Comparison of ENCODE assay signal across 8 cellular contexts in genomic region chr12:52033506-52034258, GRCh38. TPM values are rescaled to one million over a fixed set of nuclear protein-coding genes. Genes with fewer than 3 reads are reported as not detected.
DNase-seq lines count a peak whose midpoint lies in the region; ATAC-seq, FAIRE-seq and TF ChIP-seq lines count a peak whose summit lies in the region.

No MANE protein-coding gene starts in this region.

- ATAC-seq in GM19397 (IDR thresholded peaks at IDR 0.05; ENCODE audit: unreplicated experiment): no peak
- ATAC-seq in GM21825 (IDR thresholded peaks at IDR 0.05; ENCODE audit: unreplicated experiment): no peak

- H3K4me3 ChIP-seq in BLaER1 treated with 17β-estradiol and CSF1 and Interleukin-3, amounts not matched to agents 10 nM and 100 nM: peak overlapping the region; percentile 26 to 63 (median 49); a peak in 18 of 20 replicates
- H3K4me3 ChIP-seq in OCI-LY7 (ENCODE audit: low read depth, low read length, poor library complexity, severe bottlenecking) (peak overlapping the region; percentile 62), endothelial cell of umbilical vein (replicated peaks in 1 of 3; ENCODE audit: insufficient read depth in 1 of 3, low read depth in 1 of 3, low read length in 3 of 3) (peak overlapping the region in 1 of 3 experiments; percentile 14), neutrophil (ENCODE audit: low read depth in 1 of 2, low read length in 1 of 2) (peak overlapping the region; percentile 55 to 68)

- H3K79me2 ChIP-seq in OCI-LY7 (ENCODE audit: insufficient read depth, low read depth, low read length): peaks cover 11% of the 10 kb centered on the region; the same call in 1 of the 2 replicates
- H3K79me2 ChIP-seq in endothelial cell of umbilical vein (ENCODE audit: control insufficient read depth, insufficient read depth, low read length): no peaks in the 10 kb centered on the region

- peak overlapping the region; percentile 81 for H2AFZ ChIP-seq in OCI-LY7 (ENCODE audit: low read length)
- no peak overlapping the region for H2AFZ ChIP-seq in endothelial cell of umbilical vein (ENCODE audit: low read depth, low read length)

- no peaks in the 10 kb centered on the region for H3K9me3 ChIP-seq in BLaER1 treated with 17β-estradiol and CSF1 and Interleukin-3, amounts not matched to agents 10 nM and 100 nM (replicated peaks in 1 of 11)
- no peaks in the 10 kb centered on the region for H3K9me3 ChIP-seq in OCI-LY7 (ENCODE audit: low read length)
- H3K9me3 ChIP-seq in endothelial cell of umbilical vein (replicated peaks; ENCODE audit: control insufficient read depth, insufficient read depth, low read length): no peaks in the 10 kb centered on the region
- no peaks in the 10 kb centered on the region for H3K9me3 ChIP-seq in neutrophil

- H3K9me2 ChIP-seq in OCI-LY7 (ENCODE audit: insufficient read depth, low read length): no peaks in the 10 kb centered on the region

- no peaks in the 10 kb centered on the region for H3K9me1 ChIP-seq in endothelial cell of umbilical vein (replicated peaks; ENCODE audit: control insufficient read depth, extremely low read depth, insufficient read depth, low read length)

- peaks cover 36 to 93% (median 85%) of the 10 kb centered on the region in 10 experiments for H3K4me1 ChIP-seq in BLaER1 treated with 17β-estradiol and CSF1 and Interleukin-3, amounts not matched to agents 10 nM and 100 nM
- H3K4me1 ChIP-seq in OCI-LY7 (ENCODE audit: insufficient read depth, low read length, poor library complexity, severe bottlenecking): peaks cover 51% of the 10 kb centered on the region
- peaks cover 26% of the 10 kb centered on the region for H3K4me1 ChIP-seq in endothelial cell of umbilical vein (ENCODE audit: control insufficient read depth, extremely low read depth, insufficient read depth, low read length)
- peaks cover 22 to 25% of the 10 kb centered on the region in 2 experiments for H3K4me1 ChIP-seq in neutrophil (ENCODE audit: control insufficient read depth in 1 of 2, insufficient read depth in 1 of 2, low read depth in 1 of 2, low read length in 1 of 2)

- DNase-seq in OCI-LY7 (ENCODE audit: low spot score) (peak; percentile 18), endothelial cell of umbilical vein (ENCODE audit: low read depth, low spot score) (no peak), SKM-1 treated with dmso at 0.1 percent for 144 hours (lab: John Stamatoyannopoulos, UW; ENCODE audit: unreplicated experiment) (no peak), OCI-M2 (lab: John Stamatoyannopoulos, UW; ENCODE audit: unreplicated experiment) (no peak)

- BruUV-seq in OCI-LY7 (replicated peaks; lab: Mats Ljungman, UMichigan): no TSS peak
- TSS peak; percentile 98 for BruUV-seq in endothelial cell of umbilical vein (replicated peaks; lab: Mats Ljungman, UMichigan)

- H3K27me3 ChIP-seq in BLaER1 treated with 17β-estradiol and CSF1 and Interleukin-3, amounts not matched to agents 10 nM and 100 nM: peaks cover 0 to 8% (median 0%) of the 10 kb centered on the region in 11 experiments; a peak in 2 of 22 replicates
- H3K27me3 ChIP-seq in endothelial cell of umbilical vein (ENCODE audit: control insufficient read depth in 2 of 2, insufficient read depth in 2 of 2, low read length in 2 of 2): no peaks in the 10 kb centered on the region
- peaks cover 79% of the 10 kb centered on the region for H3K27me3 ChIP-seq in neutrophil

- dilution Hi-C loops in endothelial cell of umbilical vein (cut with MboI; ENCODE audit: extremely low pct_ligation_motif_present, low sequenced_read_pairs): no loop called here

- H3K9ac ChIP-seq in BLaER1 treated with 17β-estradiol and CSF1 and Interleukin-3, amounts not matched to agents 10 nM and 100 nM: peak overlapping the region; percentile 55 to 83 (median 75); a peak in 21 of 22 replicates
- H3K9ac ChIP-seq in endothelial cell of umbilical vein (replicated peaks; ENCODE audit: extremely low read depth, insufficient read depth, low read length): peak overlapping the region; percentile 78

- CTCF ChIA-PET in OCI-LY7 (lab: Charles Lee; ENCODE audit: unreplicated experiment): interaction anchor here (0.6 kb wide), 1 partner anchor 26 kb away, joined by 9 read pairs; no protein-coding TSS in a partner anchor
- CTCF ChIA-PET in endothelial cell of umbilical vein (lab: Charles Lee): interaction anchor here (0.8 to 6.7 kb wide), 9 partner anchors 8 to 837 kb away, joined by 3 to 68 read pairs (median 7); partner anchors contain the start of genes ATG101 and NR4A1

- peak overlapping the region; percentile 68 to 90 (median 83) for H3K27ac ChIP-seq in BLaER1 treated with 17β-estradiol and CSF1 and Interleukin-3, amounts not matched to agents 10 nM and 100 nM
- peak overlapping the region; percentile 54 for H3K27ac ChIP-seq in OCI-LY7 (ENCODE audit: low read depth, low read length, poor library complexity, severe bottlenecking)
- peak overlapping the region; percentile 74 for H3K27ac ChIP-seq in endothelial cell of umbilical vein (ENCODE audit: insufficient read depth, low read depth, low read length)
- no peak overlapping the region for H3K27ac ChIP-seq in neutrophil

- H3K4me2 ChIP-seq in BLaER1 treated with 17β-estradiol and CSF1 and Interleukin-3, amounts not matched to agents 10 nM and 100 nM: peak overlapping the region; percentile 85 to 100 (median 99)
- peak overlapping the region; percentile 87 for H3K4me2 ChIP-seq in OCI-LY7 (ENCODE audit: low read length)
- H3K4me2 ChIP-seq in endothelial cell of umbilical vein (ENCODE audit: insufficient read depth, low read length): peak overlapping the region; percentile 26

- no peak for TF ChIP-seq POLR2A in endothelial cell of umbilical vein (IDR thresholded peaks at IDR 0.05; ENCODE audit: low read depth, low read length)

- peaks cover 0 to 7% (median 4%) of the 10 kb centered on the region in 11 experiments; a peak in 4 of 22 replicates for H4K20me1 ChIP-seq in BLaER1 treated with 17β-estradiol and CSF1 and Interleukin-3, amounts not matched to agents 10 nM and 100 nM
- H4K20me1 ChIP-seq in OCI-LY7 (ENCODE audit: insufficient read depth, low read length) (no peaks in the 10 kb centered on the region), endothelial cell of umbilical vein (replicated peaks; ENCODE audit: control insufficient read depth, extremely low read depth, insufficient read depth, low read length) (no peaks in the 10 kb centered on the region)

- no peak for FAIRE-seq in endothelial cell of umbilical vein (lab: Jason Lieb, UNC)

- H3K36me3 ChIP-seq in BLaER1 treated with 17β-estradiol and CSF1 and Interleukin-3, amounts not matched to agents 10 nM and 100 nM: no peaks in the 10 kb centered on the region
- H3K36me3 ChIP-seq in OCI-LY7 (ENCODE audit: insufficient read depth, low read length) (no peaks in the 10 kb centered on the region), endothelial cell of umbilical vein (ENCODE audit: control insufficient read depth in 2 of 2, extremely low read depth in 1 of 2, insufficient read depth in 2 of 2, low read length in 2 of 2) (no peaks in the 10 kb centered on the region), neutrophil (no peaks in the 10 kb centered on the region)

- intact Hi-C loops in OCI-LY7 (cut with micrococcal nuclease; ENCODE audit: unreplicated experiment): loop anchor here (2.0 kb wide), 1 partner anchor 35 kb away; the partner anchor contains the start of gene ATG101
- intact Hi-C loops in endothelial cell of umbilical vein (cut with micrococcal nuclease): loop anchor here (1.0 kb wide), 2 partner anchors 18 to 36 kb away; partner anchors contain the start of genes ATG101 and NR4A1

- TF ChIP-seq CTCF in OCI-LY7 (conservative IDR thresholded peaks at IDR 0.05; ENCODE audit: low read length) (no peak), endothelial cell of umbilical vein (IDR thresholded peaks at IDR 0.05; ENCODE audit: extremely low read depth in 1 of 2, insufficient read depth in 1 of 2, low read depth in 1 of 2, low read length in 2 of 2) (no peak), neutrophil (IDR thresholded peaks at IDR 0.05) (no peak)

- POLR2A ChIA-PET in OCI-LY7 (lab: Charles Lee) (interaction anchor here (0.9 to 3.9 kb wide), 3 partner anchors 9 to 84 kb away, joined by 4 to 22 read pairs (median 5); no protein-coding TSS in a partner anchor), endothelial cell of umbilical vein (lab: Charles Lee) (interaction anchor here (1.1 to 1.4 kb wide), 3 partner anchors 10 to 36 kb away, joined by 5 to 15 read pairs (median 7); partner anchors contain the start of genes ATG101 and TAMALIN)

RNA-seq across cellular contexts. Expression of gene NR4A1, which starts 17.6 kb away (rescaled TPM):
- 25.3 and 29.3 TPM in 2 replicates for total RNA-seq in OCI-LY7 (2014; rRNA removed; shearing (Covaris generic))
- total RNA-seq in OCI-LY7 (2022): 28.1 and 29.0 TPM in 2 replicates
- total RNA-seq in endothelial cell of umbilical vein: 6.8 and 10.2 TPM in 2 replicates
- polyA plus RNA-seq in endothelial cell of umbilical vein: 13.4 and 18.2 TPM in 2 replicates
- polyA plus RNA-seq in endothelial cell of umbilical vein (2011; cell fraction: cytosol; rRNA removed): 7.8 and 14.6 TPM in 2 replicates
- polyA plus RNA-seq in endothelial cell of umbilical vein (2011; cell fraction: nucleus; rRNA removed): 58.3 and 72.6 TPM in 2 replicates
- polyA plus RNA-seq in endothelial cell of umbilical vein (2012): 10.3 and 10.5 TPM in 2 replicates
- 3.8 and 7.3 TPM in 2 replicates for polyA minus RNA-seq in endothelial cell of umbilical vein
- 70.1 TPM for polyA minus RNA-seq in endothelial cell of umbilical vein (2011; cell fraction: cytosol; rRNA and poly(A)+ RNA removed)
- polyA minus RNA-seq in endothelial cell of umbilical vein (2011; cell fraction: nucleus; rRNA and poly(A)+ RNA removed): 26.7 and 42.7 TPM in 2 replicates

RNA-seq across cellular contexts. Expression of gene TAMALIN, which starts 26.9 kb away (rescaled TPM):
- total RNA-seq in OCI-LY7 (2014; rRNA removed; shearing (Covaris generic)): 0.41 and 0.66 TPM in 2 replicates
- 0.89 and 1.3 TPM in 2 replicates for total RNA-seq in OCI-LY7 (2022)
- total RNA-seq in endothelial cell of umbilical vein: 87.5 and 88.4 TPM in 2 replicates
- polyA plus RNA-seq in endothelial cell of umbilical vein: 50.0 and 53.3 TPM in 2 replicates
- polyA plus RNA-seq in endothelial cell of umbilical vein (2011; cell fraction: cytosol; rRNA removed): 42.2 and 64.7 TPM in 2 replicates
- polyA plus RNA-seq in endothelial cell of umbilical vein (2011; cell fraction: nucleus; rRNA removed): 85.1 and 86.5 TPM in 2 replicates
- polyA plus RNA-seq in endothelial cell of umbilical vein (2012): 68.4 and 77.9 TPM in 2 replicates
- 42.6 and 64.3 TPM in 2 replicates for polyA minus RNA-seq in endothelial cell of umbilical vein
- polyA minus RNA-seq in endothelial cell of umbilical vein (2011; cell fraction: cytosol; rRNA and poly(A)+ RNA removed): 0.51 TPM
- 27.5 and 38.0 TPM in 2 replicates for polyA minus RNA-seq in endothelial cell of umbilical vein (2011; cell fraction: nucleus; rRNA and poly(A)+ RNA removed)

RNA-seq across cellular contexts. Expression of gene ATG101, which starts 36.1 kb away (rescaled TPM):
- total RNA-seq in OCI-LY7 (2014; rRNA removed; shearing (Covaris generic)): 53.9 and 65.5 TPM in 2 replicates
- 30.7 and 38.0 TPM in 2 replicates for total RNA-seq in OCI-LY7 (2022)
- 41.6 and 43.3 TPM in 2 replicates for total RNA-seq in endothelial cell of umbilical vein
- 67.5 and 78.4 TPM in 2 replicates for polyA plus RNA-seq in endothelial cell of umbilical vein
- 82.7 and 95.4 TPM in 2 replicates for polyA plus RNA-seq in endothelial cell of umbilical vein (2011; cell fraction: cytosol; rRNA removed)
- 56.4 and 61.2 TPM in 2 replicates for polyA plus RNA-seq in endothelial cell of umbilical vein (2011; cell fraction: nucleus; rRNA removed)
- polyA plus RNA-seq in endothelial cell of umbilical vein (2012): 48.8 and 54.3 TPM in 2 replicates
- polyA minus RNA-seq in endothelial cell of umbilical vein: 51.6 and 70.4 TPM in 2 replicates
- polyA minus RNA-seq in endothelial cell of umbilical vein (2011; cell fraction: cytosol; rRNA and poly(A)+ RNA removed): 44.9 TPM
- polyA minus RNA-seq in endothelial cell of umbilical vein (2011; cell fraction: nucleus; rRNA and poly(A)+ RNA removed): 18.7 and 25.5 TPM in 2 replicates

RNA-seq across cellular contexts. Expression of gene SMIM41, which starts 45.8 kb away (rescaled TPM):
- not detected in 2 replicates for total RNA-seq in OCI-LY7 (2014; rRNA removed; shearing (Covaris generic))
- total RNA-seq in OCI-LY7 (2022) (not detected in 2 replicates), endothelial cell of umbilical vein (not detected in 2 replicates)
- polyA plus RNA-seq in endothelial cell of umbilical vein: not detected in 2 replicates
- not detected in 2 replicates for polyA plus RNA-seq in endothelial cell of umbilical vein (2011; cell fraction: cytosol; rRNA removed)
- polyA plus RNA-seq in endothelial cell of umbilical vein (2011; cell fraction: nucleus; rRNA removed): not detected in 2 replicates
- polyA plus RNA-seq in endothelial cell of umbilical vein (2012): not detected in 2 replicates
- not detected in 2 replicates for polyA minus RNA-seq in endothelial cell of umbilical vein
- polyA minus RNA-seq in endothelial cell of umbilical vein (2011; cell fraction: cytosol; rRNA and poly(A)+ RNA removed): not detected
- polyA minus RNA-seq in endothelial cell of umbilical vein (2011; cell fraction: nucleus; rRNA and poly(A)+ RNA removed): not detected in 2 replicates

Comparison
In these comparisons a context has a peak if more than half of its experiments do, and no peak if none do; other contexts are left out.
1. H3K4me2 ChIP-seq: peak in every context shown above with its lines; median percentile 99 in BLaER1 treated with 17β-estradiol and CSF1 and Interleukin-3, amounts not matched to agents 10 nM and 100 nM; 87 in OCI-LY7; 26 in endothelial cell of umbilical vein.
2. RNA of gene TAMALIN, which starts 26.9 kb away (total RNA-seq): 87.5 to 88.4 TPM in endothelial cell of umbilical vein; 0.41 to 1.3 TPM in OCI-LY7; every median in the first group is over 10 times any median in the second.